39 cellular contexts compared by ENCODE assay signal in genomic region chr19:3637621-3638020, GRCh38. TPM values are rescaled to one million over a fixed set of nuclear protein-coding genes. Genes with fewer than 3 reads are reported as not detected.
"Had no signal": no experiment of that assay in that cellular context is flagged by ENCODE, and none has a peak within 500 bp of the region (broad histone marks: within the 10 kb centered on the region; RNA-seq: fewer than 3 reads in every experiment).

No MANE protein-coding gene starts in this region.

- DNase-seq: activated effector memory CD4-positive, alpha-beta T cell treated with anti-CD3 and anti-CD28 coated beads, Interleukin-2, amount 50 U/mL, for 16 hours; activated effector memory CD4-positive, alpha-beta T cell treated with Interleukin-2 at 50 U/mL for 16 hours; activated gamma-delta T cell; activated gamma-delta T cell treated with Interleukin-2 at 50 U/mL for 16 hours; activated naive CD4-positive, alpha-beta T cell; activated naive CD4-positive, alpha-beta T cell treated with anti-CD3 and anti-CD28 coated beads for 36 hours; activated naive CD4-positive, alpha-beta T cell treated with anti-CD3 and anti-CD28 coated beads, Interleukin-2, amount 50 U/mL, for 16 hours; activated naive CD4-positive, alpha-beta T cell treated with Interleukin-2 at 50 U/mL for 16 hours; activated naive CD8-positive, alpha-beta T cell treated with anti-CD3 and anti-CD28 coated beads for 36 hours; activated naive CD8-positive, alpha-beta T cell treated with anti-CD3 and anti-CD28 coated beads, Interleukin-2, amount 10 ng/mL, durations not matched to agents 7 days and 5 days; activated naive CD8-positive, alpha-beta T cell treated with anti-CD3 and anti-CD28 coated beads, Interleukin-2, amount 50 U/mL, for 24 hours; activated T-cell treated with anti-CD3 and anti-CD28 coated beads, Interleukin-2, amount 50 U/mL, for 1 hour; activated T-cell treated with anti-CD3 and anti-CD28 coated beads, Interleukin-2, amount 50 U/mL, for 24 hours; activated T-cell treated with anti-CD3 and anti-CD28 coated beads, Interleukin-2, amount 50 U/mL, for 4 hours; activated T-cell treated with anti-CD3 and anti-CD28 coated beads, Interleukin-2, amount 50 U/mL, for 48 hours; activated T-cell treated with anti-CD3 and anti-CD28 coated beads, Interleukin-2, amount 50 U/mL, for 72 hours; adrenal gland; amniotic stem cell; amygdala; anterior cingulate cortex; aorta; body of pancreas; brain microvascular endothelial cell; caudate nucleus; central memory CD4-positive, alpha-beta T cell; cerebellar nuclear complex had no signal

- H3K27ac Mint-ChIP-seq: activated naive CD4-positive, alpha-beta T cell treated with anti-CD3 and anti-CD28 coated beads for 36 hours; activated naive CD4-positive, alpha-beta T cell treated with anti-CD3 and anti-CD28 coated beads, Interleukin-2, amount 50 U/mL, for 24 hours; activated naive CD8-positive, alpha-beta T cell; activated naive CD8-positive, alpha-beta T cell treated with anti-CD3 and anti-CD28 coated beads for 36 hours; activated naive CD8-positive, alpha-beta T cell treated with anti-CD3 and anti-CD28 coated beads, Interleukin-2, amount 10 ng/mL, durations not matched to agents 7 days and 5 days; activated naive CD8-positive, alpha-beta T cell treated with anti-CD3 and anti-CD28 coated beads, Interleukin-2, amount 50 U/mL, for 24 hours; activated T-cell treated with anti-CD3 and anti-CD28 coated beads, Interleukin-2, amount 50 U/mL, for 24 hours; activated T-cell treated with anti-CD3 and anti-CD28 coated beads, Interleukin-2, amount 50 U/mL, for 72 hours; activated T-helper 1 cell treated with anti-CD3 and anti-CD28 coated beads, Interleukin-12 subunit alpha, Interleukin-12 subunit beta, Interleukin-2, Interleukin-4 antibody, amounts not matched to agents 30 ng/mL and 10 ng/mL and 1 ng/mL, durations not matched to agents 14 hours and 24 hours and 36 hours; activated T-helper 17 cell treated with anti-CD3 and anti-CD28 coated beads, Interleukin-2, amount 50 U/mL, for 72 hours; activated T-helper 2 cell treated with anti-CD3 and anti-CD28 coated beads, Interferon-gamma antibody, Interleukin-2, Interleukin-4, amounts not matched to agents 10 μg/mL and 5 μg/mL and 100 μg/mL, durations not matched to agents 14 hours and 24 hours and 36 hours; brain had no signal

- H3K27me3 ChIP-seq: adrenal gland, ascending aorta, body of pancreas, brain microvascular endothelial cell, breast epithelium, cardiac muscle cell had no signal

- H3K4me3 ChIP-seq: adrenal gland, ascending aorta, body of pancreas, breast epithelium, cardiac muscle cell had no signal

- H3K4me3 Mint-ChIP-seq: activated naive CD4-positive, alpha-beta T cell treated with anti-CD3 and anti-CD28 coated beads for 36 hours; activated naive CD4-positive, alpha-beta T cell treated with anti-CD3 and anti-CD28 coated beads, Interleukin-2, amount 50 U/mL, for 24 hours; activated naive CD8-positive, alpha-beta T cell; activated naive CD8-positive, alpha-beta T cell treated with anti-CD3 and anti-CD28 coated beads for 36 hours; activated naive CD8-positive, alpha-beta T cell treated with anti-CD3 and anti-CD28 coated beads, Interleukin-2, amount 10 ng/mL, durations not matched to agents 7 days and 5 days; activated naive CD8-positive, alpha-beta T cell treated with anti-CD3 and anti-CD28 coated beads, Interleukin-2, amount 50 U/mL, for 24 hours; activated T-cell treated with anti-CD3 and anti-CD28 coated beads, Interleukin-2, amount 50 U/mL, for 24 hours; activated T-cell treated with anti-CD3 and anti-CD28 coated beads, Interleukin-2, amount 50 U/mL, for 4 hours; activated T-cell treated with anti-CD3 and anti-CD28 coated beads, Interleukin-2, amount 50 U/mL, for 72 hours; activated T-helper 1 cell treated with anti-CD3 and anti-CD28 coated beads, Interleukin-12 subunit alpha, Interleukin-12 subunit beta, Interleukin-2, Interleukin-4 antibody, amounts not matched to agents 30 ng/mL and 10 ng/mL and 1 ng/mL, durations not matched to agents 14 hours and 24 hours and 36 hours; activated T-helper 17 cell treated with anti-CD3 and anti-CD28 coated beads, Interleukin-2, amount 50 U/mL, for 72 hours; brain; central memory CD8-positive, alpha-beta T cell had no signal

- ATAC-seq: activated naive CD4-positive, alpha-beta T cell treated with anti-CD3 and anti-CD28 coated beads, Interleukin-2, amount 50 U/mL, for 72 hours; activated naive CD8-positive, alpha-beta T cell treated with anti-CD3 and anti-CD28 coated beads, Interleukin-2, amount 50 U/mL, for 24 hours; activated T-cell treated with anti-CD3 and anti-CD28 coated beads, Interleukin-2, amount 50 U/mL, for 4 hours; activated T-cell treated with anti-CD3 and anti-CD28 coated beads, Interleukin-2, amount 50 U/mL, for 72 hours; activated T-helper 17 cell treated with anti-CD3 and anti-CD28 coated beads, Interleukin-2, amount 50 U/mL, for 72 hours; body of pancreas had no signal

- H3K27me3 Mint-ChIP-seq: activated naive CD4-positive, alpha-beta T cell treated with anti-CD3 and anti-CD28 coated beads, Interleukin-2, amount 50 U/mL, for 24 hours; activated naive CD8-positive, alpha-beta T cell; activated naive CD8-positive, alpha-beta T cell treated with anti-CD3 and anti-CD28 coated beads for 36 hours; activated naive CD8-positive, alpha-beta T cell treated with anti-CD3 and anti-CD28 coated beads, Interleukin-2, amount 10 ng/mL, durations not matched to agents 7 days and 5 days; activated naive CD8-positive, alpha-beta T cell treated with anti-CD3 and anti-CD28 coated beads, Interleukin-2, amount 50 U/mL, for 24 hours; activated T-cell treated with anti-CD3 and anti-CD28 coated beads, Interleukin-2, amount 50 U/mL, for 24 hours; activated T-helper 17 cell treated with anti-CD3 and anti-CD28 coated beads, Interleukin-2, amount 50 U/mL, for 72 hours; brain; central memory CD8-positive, alpha-beta T cell had no signal

- FAIRE-seq: astrocyte, bronchial epithelial cell had no signal

- H3K9me3 Mint-ChIP-seq: activated naive CD4-positive, alpha-beta T cell treated with anti-CD3 and anti-CD28 coated beads for 36 hours; activated naive CD4-positive, alpha-beta T cell treated with anti-CD3 and anti-CD28 coated beads, Interleukin-2, amount 50 U/mL, for 24 hours; activated naive CD4-positive, alpha-beta T cell treated with anti-CD3 and anti-CD28 coated beads, Interleukin-2, amount 50 U/mL, for 72 hours; activated naive CD8-positive, alpha-beta T cell treated with anti-CD3 and anti-CD28 coated beads for 36 hours; activated naive CD8-positive, alpha-beta T cell treated with anti-CD3 and anti-CD28 coated beads, Interleukin-2, amount 10 ng/mL, durations not matched to agents 7 days and 5 days; activated naive CD8-positive, alpha-beta T cell treated with anti-CD3 and anti-CD28 coated beads, Interleukin-2, amount 50 U/mL, for 24 hours; activated T-cell treated with anti-CD3 and anti-CD28 coated beads, Interleukin-2, amount 50 U/mL, for 24 hours; activated T-cell treated with anti-CD3 and anti-CD28 coated beads, Interleukin-2, amount 50 U/mL, for 4 hours; activated T-cell treated with anti-CD3 and anti-CD28 coated beads, Interleukin-2, amount 50 U/mL, for 72 hours; activated T-helper 1 cell treated with anti-CD3 and anti-CD28 coated beads, Interleukin-12 subunit alpha, Interleukin-12 subunit beta, Interleukin-2, Interleukin-4 antibody, amounts not matched to agents 30 ng/mL and 10 ng/mL and 1 ng/mL, durations not matched to agents 14 hours and 24 hours and 36 hours; activated T-helper 17 cell treated with anti-CD3 and anti-CD28 coated beads, Interleukin-2, amount 50 U/mL, for 72 hours; activated T-helper 2 cell treated with anti-CD3 and anti-CD28 coated beads, Interferon-gamma antibody, Interleukin-2, Interleukin-4, amounts not matched to agents 10 μg/mL and 5 μg/mL and 100 μg/mL, durations not matched to agents 14 hours and 24 hours and 36 hours; brain; central memory CD8-positive, alpha-beta T cell had no signal

- H3K9me3 ChIP-seq: adrenal gland, ascending aorta, body of pancreas, breast epithelium had no signal

- H3K4me1 Mint-ChIP-seq: activated naive CD4-positive, alpha-beta T cell treated with anti-CD3 and anti-CD28 coated beads, Interleukin-2, amount 50 U/mL, for 24 hours; activated naive CD8-positive, alpha-beta T cell treated with anti-CD3 and anti-CD28 coated beads for 36 hours; activated naive CD8-positive, alpha-beta T cell treated with anti-CD3 and anti-CD28 coated beads, Interleukin-2, amount 10 ng/mL, durations not matched to agents 7 days and 5 days; activated naive CD8-positive, alpha-beta T cell treated with anti-CD3 and anti-CD28 coated beads, Interleukin-2, amount 50 U/mL, for 24 hours; activated T-helper 17 cell treated with anti-CD3 and anti-CD28 coated beads, Interleukin-2, amount 50 U/mL, for 72 hours; brain had no signal

- H3K27ac ChIP-seq: adrenal gland, ascending aorta, body of pancreas, brain microvascular endothelial cell, breast epithelium, cardiac muscle cell had no signal

- H3K36me3 ChIP-seq: breast epithelium had no signal

- H3K36me3 Mint-ChIP-seq: activated naive CD4-positive, alpha-beta T cell treated with anti-CD3 and anti-CD28 coated beads, Interleukin-2, amount 50 U/mL, for 72 hours; activated naive CD8-positive, alpha-beta T cell; activated naive CD8-positive, alpha-beta T cell treated with anti-CD3 and anti-CD28 coated beads for 36 hours had no signal

- H3K4me1 ChIP-seq: adrenal gland, ascending aorta, body of pancreas, breast epithelium had no signal

RNA-seq across cellular contexts. Expression of gene TBXA2R, which starts 30.9 kb away (rescaled TPM):
- total RNA-seq: bronchial epithelial cell had no signal

RNA-seq across cellular contexts. Expression of gene GIPC3, which starts 52.3 kb away (rescaled TPM):
- total RNA-seq: bronchial epithelial cell had no signal
